26 cellular contexts compared by ENCODE assay signal in genomic region chr3:58603606-58604005, GRCh38. TPM values are rescaled to one million over a fixed set of nuclear protein-coding genes. Genes with fewer than 3 reads are reported as not detected.
"Had no signal": no experiment of that assay in that cellular context is flagged by ENCODE, and none has a peak within 500 bp of the region (broad histone marks: within the 10 kb centered on the region; RNA-seq: fewer than 3 reads in every experiment).

No MANE protein-coding gene starts in this region.

- H3K4me3 ChIP-seq: ascending aorta, coronary artery, dorsolateral prefrontal cortex, gastrocnemius medialis had no signal

- H3K36me3 ChIP-seq: ascending aorta, brain microvascular endothelial cell, gastrocnemius medialis had no signal

- H3K9me3 ChIP-seq: ascending aorta, gastrocnemius medialis had no signal

- DNase-seq: activated CD4-positive, alpha-beta memory T cell treated with anti-CD3 and anti-CD28 coated beads, Interleukin-2, amount 10 ng/mL, durations not matched to agents 7 days and 5 days; activated CD4-positive, alpha-beta T cell treated with anti-CD3 and anti-CD28 coated beads for 36 hours; activated CD4-positive, alpha-beta T cell treated with anti-CD3 and anti-CD28 coated beads, Interleukin-2, amount 10 ng/mL, durations not matched to agents 24 days and 14 days; activated CD4-positive, CD25-positive, alpha-beta regulatory T cell; activated CD4-positive, CD25-positive, alpha-beta regulatory T cell treated with anti-CD3 and anti-CD28 coated beads, Interleukin-2, amount 50 U/mL, for 72 hours; activated CD8-positive, alpha-beta memory T cell treated with anti-CD3 and anti-CD28 coated beads, Interleukin-2, amount 50 U/mL, for 48 hours; activated gamma-delta T cell; activated naive CD4-positive, alpha-beta T cell; activated naive CD4-positive, alpha-beta T cell treated with anti-CD3 and anti-CD28 coated beads, Interleukin-2, amount 10 ng/mL, durations not matched to agents 7 days and 5 days; activated naive CD8-positive, alpha-beta T cell treated with anti-CD3 and anti-CD28 coated beads, Interleukin-2, amount 10 ng/mL, durations not matched to agents 7 days and 5 days; activated T-cell treated with anti-CD3 and anti-CD28 coated beads for 4 hours; activated T-cell treated with anti-CD3 and anti-CD28 coated beads, Interleukin-2, amount 50 U/mL, for 24 hours; activated T-cell treated with anti-CD3 and anti-CD28 coated beads, Interleukin-2, amount 50 U/mL, for 72 hours; brain microvascular endothelial cell; central memory CD4-positive, alpha-beta T cell; cerebellar nuclear complex; dorsolateral prefrontal cortex; effector memory CD4-positive, alpha-beta T cell; endodermal cell; foreskin fibroblast; gastrocnemius medialis; T-helper 2 cell had no signal

- H3K27ac ChIP-seq: ascending aorta, brain microvascular endothelial cell, coronary artery, gastrocnemius medialis had no signal

- H3K4me1 ChIP-seq: ascending aorta had no signal

- H3K27me3 ChIP-seq: ascending aorta, brain microvascular endothelial cell, dorsolateral prefrontal cortex had no signal

RNA-seq across cellular contexts. Expression of gene FAM107A, which starts 26.4 kb away (rescaled TPM):
- total RNA-seq: activated CD4-positive, alpha-beta memory T cell treated with anti-CD3 and anti-CD28 coated beads, Interleukin-2, amount 10 ng/mL, durations not matched to agents 7 days and 5 days; activated CD4-positive, alpha-beta T cell treated with anti-CD3 and anti-CD28 coated beads for 36 hours; activated CD4-positive, alpha-beta T cell treated with anti-CD3 and anti-CD28 coated beads, Interleukin-2, amount 10 ng/mL, durations not matched to agents 24 days and 14 days; activated naive CD4-positive, alpha-beta T cell treated with anti-CD3 and anti-CD28 coated beads, Interleukin-2, amount 50 U/mL, for 72 hours; activated naive CD8-positive, alpha-beta T cell treated with anti-CD3 and anti-CD28 coated beads, Interleukin-2, amount 10 ng/mL, durations not matched to agents 7 days and 5 days; activated T-cell treated with anti-CD3 and anti-CD28 coated beads, Interleukin-2, amount 50 U/mL, for 72 hours; endodermal cell; T-helper 1 cell treated with Interleukin-12 subunit alpha and Interleukin-12 subunit beta and Interleukin-4 antibody, amounts not matched to agents 30 ng/mL and 1 ng/mL, for 36 hours had no signal
